ENCODE assay signal across 8 cellular contexts in the genomic region with DNA sequence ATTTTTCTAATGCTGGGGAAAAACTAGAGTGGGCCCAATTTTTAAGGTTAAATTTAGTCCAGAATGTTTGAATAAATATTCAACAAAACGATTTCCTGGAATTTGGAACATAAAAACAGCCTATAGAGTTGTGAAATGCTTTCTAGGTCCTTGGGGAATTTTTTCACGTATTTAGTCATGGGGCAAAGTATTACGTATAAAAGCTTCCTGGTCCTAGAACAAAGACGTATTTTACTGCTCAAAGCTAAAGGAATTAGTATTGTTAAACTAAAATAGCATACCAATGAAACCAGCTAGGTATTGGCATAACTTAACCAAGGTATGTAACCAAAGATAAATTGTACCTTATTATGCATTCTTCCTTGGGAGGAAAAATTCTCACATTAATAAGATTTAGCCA. TPM values are rescaled to one million over a fixed set of nuclear protein-coding genes. Genes with fewer than 3 reads are reported as not detected.
DNase-seq lines count a peak whose midpoint lies in the region; ATAC-seq and TF ChIP-seq lines count a peak whose summit lies in the region.

No MANE protein-coding gene starts in this region.

- peak overlapping the region; percentile 99 for H3K4me3 Mint-ChIP-seq in dendritic cell treated with granulocyte-macrophage colony-stimulating factor and Interleukin-4, amounts not matched to agents 40 ng/mL and 50 ng/mL, for 4 days
- H3K4me3 Mint-ChIP-seq in naive thymus-derived CD4-positive, alpha-beta T cell = peak overlapping the region; percentile 29 to 92 (median 86)

- intact Hi-C loops in dendritic cell treated with granulocyte-macrophage colony-stimulating factor and Interleukin-4, amounts not matched to agents 40 ng/mL and 50 ng/mL, for 4 days (cut with micrococcal nuclease) = loop anchor here (10.0 kb wide), 1 partner anchor 348 kb away; no protein-coding TSS in a partner anchor
- intact Hi-C loops in naive thymus-derived CD4-positive, alpha-beta T cell (cut with micrococcal nuclease) = loop anchor here (1.0 to 10.0 kb wide), 6 partner anchors 10 to 1068 kb away; a partner anchor contains a TSS

- H3K27ac Mint-ChIP-seq in dendritic cell treated with granulocyte-macrophage colony-stimulating factor and Interleukin-4, amounts not matched to agents 40 ng/mL and 50 ng/mL, for 4 days = peak overlapping the region; percentile 97
- H3K27ac Mint-ChIP-seq in naive thymus-derived CD4-positive, alpha-beta T cell = peak overlapping the region in 3 of 9 donors; percentile 45 to 78 (median 62)

- peaks cover 40% of the 10 kb centered on the region for H3K4me1 Mint-ChIP-seq in dendritic cell treated with granulocyte-macrophage colony-stimulating factor and Interleukin-4, amounts not matched to agents 40 ng/mL and 50 ng/mL, for 4 days (ENCODE audit: low read depth)
- H3K4me1 Mint-ChIP-seq in naive thymus-derived CD4-positive, alpha-beta T cell = peaks cover 13 to 24% (median 19%) of the 10 kb centered on the region in 7 donors

- H3K27me3 ChIP-seq in BJ (ENCODE audit: control insufficient read depth, insufficient read depth, low read length) = no peaks in the 10 kb centered on the region
- H3K27me3 ChIP-seq in naive thymus-derived CD4-positive, alpha-beta T cell (ENCODE audit: control insufficient read depth in 2 of 2, insufficient read depth in 2 of 2, low read length in 2 of 2) = no peaks in the 10 kb centered on the region

- ATAC-seq in naive thymus-derived CD4-positive, alpha-beta T cell = no peak
- no peak for ATAC-seq in GM21786 (IDR thresholded peaks at IDR 0.05; ENCODE audit: unreplicated experiment)
- no peak for ATAC-seq in HG03095 (IDR thresholded peaks at IDR 0.05; ENCODE audit: unreplicated experiment)

- no peak overlapping the region for H3K27ac ChIP-seq in naive thymus-derived CD4-positive, alpha-beta T cell (ENCODE audit: low read depth, low read length)

- H3K36me3 Mint-ChIP-seq in dendritic cell treated with granulocyte-macrophage colony-stimulating factor and Interleukin-4, amounts not matched to agents 40 ng/mL and 50 ng/mL, for 4 days (ENCODE audit: low read depth) = peaks cover 7% of the 10 kb centered on the region
- H3K36me3 Mint-ChIP-seq in naive thymus-derived CD4-positive, alpha-beta T cell = peaks cover 0 to 9% (median 0%) of the 10 kb centered on the region in 5 donors

- peak overlapping the region; percentile 84 for H3K4me3 ChIP-seq in BJ (ENCODE audit: low read depth, low read length)
- H3K4me3 ChIP-seq in Jurkat, Clone E6-1 (ENCODE audit: low read length) = peak overlapping the region; percentile 75; the same call in 1 of the 2 replicates
- no peak overlapping the region for H3K4me3 ChIP-seq in naive thymus-derived CD4-positive, alpha-beta T cell (ENCODE audit: low read length)

- POLR2A ChIA-PET in BJ (lab: Charles Lee) = no interaction called here
- POLR2A ChIA-PET in naive thymus-derived CD4-positive, alpha-beta T cell (lab: Charles Lee) = interaction anchor here (0.6 kb wide), 1 partner anchor 1935 kb away, joined by 3 read pairs; no protein-coding TSS in a partner anchor

- TF ChIP-seq CTCF in BJ (IDR thresholded peaks at IDR 0.05; ENCODE audit: insufficient read depth, low read depth, low read length) = no peak

- H3K36me3 ChIP-seq in BJ (ENCODE audit: control insufficient read depth, insufficient read depth, low read length) = no peaks in the 10 kb centered on the region
- H3K36me3 ChIP-seq in naive thymus-derived CD4-positive, alpha-beta T cell (ENCODE audit: control insufficient read depth in 2 of 3, insufficient read depth in 3 of 3, low read length in 3 of 3) = no peaks in the 10 kb centered on the region

- H3K9me3 ChIP-seq in naive thymus-derived CD4-positive, alpha-beta T cell (ENCODE audit: control insufficient read depth in 2 of 3, low read length in 3 of 3) = no peaks in the 10 kb centered on the region

- H3K9me3 Mint-ChIP-seq in dendritic cell treated with granulocyte-macrophage colony-stimulating factor and Interleukin-4, amounts not matched to agents 40 ng/mL and 50 ng/mL, for 4 days = no peaks in the 10 kb centered on the region
- H3K9me3 Mint-ChIP-seq in naive thymus-derived CD4-positive, alpha-beta T cell = peaks cover 0 to 3% (median 0%) of the 10 kb centered on the region in 11 donors

- peaks cover 0 to 5% of the 10 kb centered on the region in 2 donors for H3K4me1 ChIP-seq in naive thymus-derived CD4-positive, alpha-beta T cell (ENCODE audit: control insufficient read depth in 2 of 2, insufficient read depth in 2 of 2, low read length in 2 of 2)

- DNase-seq in BJ (ENCODE audit: low read depth) (no peak), HuH-7.5 (ENCODE audit: low spot score) (no peak), HK-2 (ENCODE audit: unreplicated experiment) (no peak)
- no peak for DNase-seq in Jurkat, Clone E6-1 (ENCODE audit: low read depth, low spot score)
- no peak for DNase-seq in naive thymus-derived CD4-positive, alpha-beta T cell

- CTCF ChIA-PET in BJ (lab: Yijun Ruan, JAX) = interaction anchor here (1.6 kb wide), 1 partner anchor 11 kb away, joined by 4 read pairs; no protein-coding TSS in a partner anchor
- CTCF ChIA-PET in naive thymus-derived CD4-positive, alpha-beta T cell (lab: Charles Lee) = no interaction called here

- H3K27me3 Mint-ChIP-seq in dendritic cell treated with granulocyte-macrophage colony-stimulating factor and Interleukin-4, amounts not matched to agents 40 ng/mL and 50 ng/mL, for 4 days = no peaks in the 10 kb centered on the region
- peaks cover 28 to 46% (median 38%) of the 10 kb centered on the region in 5 donors for H3K27me3 Mint-ChIP-seq in naive thymus-derived CD4-positive, alpha-beta T cell

RNA-seq across cellular contexts. Expression of a gene that starts 1.6 kb away (rescaled TPM):
- polyA plus RNA-seq in BJ (2011; rRNA removed) = 16.5 and 18.8 TPM in 2 replicates
- 9.9 and 17.9 TPM in 2 replicates for polyA minus RNA-seq in BJ (2011; rRNA and poly(A)+ RNA removed)
- polyA plus RNA-seq in Jurkat, Clone E6-1 (2012; ENCODE audit: insufficient read depth, insufficient read length) = 27.1 TPM
- total RNA-seq in naive thymus-derived CD4-positive, alpha-beta T cell = 10 to 100 TPM in 2 of 5 experiments, 1 to 10 TPM in 3; 6.1 to 23.2 (median 8.1) TPM
- polyA plus RNA-seq in naive thymus-derived CD4-positive, alpha-beta T cell = 1 to 10 TPM; 1.2 to 2.5 TPM
